ENCODE assay signal across 9 cellular contexts in the genomic region with DNA sequence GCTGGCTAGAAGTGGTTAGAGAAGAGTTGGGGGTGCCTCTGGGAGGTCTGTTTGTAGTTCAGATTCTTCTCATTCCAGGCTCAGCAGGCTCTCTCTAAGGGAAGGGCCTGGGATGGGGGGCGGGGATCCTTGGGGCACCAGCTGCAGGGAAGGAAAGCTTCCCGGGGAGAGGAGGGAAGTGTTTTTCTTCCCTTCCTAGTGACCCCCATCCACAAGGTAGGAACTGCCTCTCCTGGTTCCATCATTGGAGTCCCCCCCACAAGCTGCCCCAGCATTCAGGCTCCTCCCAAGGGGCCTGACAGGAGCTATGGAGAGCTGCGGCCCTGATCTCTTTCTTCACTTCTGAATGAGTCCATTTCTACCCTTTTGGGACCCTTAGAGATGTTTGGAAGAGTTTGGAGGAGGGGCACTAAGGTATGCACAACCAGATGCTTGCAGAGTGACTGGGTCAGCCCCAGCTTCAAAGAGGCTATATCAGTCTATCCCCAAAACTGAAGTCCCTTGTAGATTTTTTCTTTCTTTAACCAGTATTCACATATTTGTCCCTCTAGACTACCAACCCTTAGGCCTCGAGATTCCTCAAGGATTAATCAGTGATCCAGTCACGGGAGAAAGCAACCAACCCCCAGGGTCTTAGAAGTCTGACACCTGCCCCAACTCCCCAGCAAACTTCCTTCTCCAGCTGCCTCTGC. TPM values are rescaled to one million over a fixed set of nuclear protein-coding genes. Genes with fewer than 3 reads are reported as not detected.
DNase-seq lines count a peak whose midpoint lies in the region; ATAC-seq and TF ChIP-seq lines count a peak whose summit lies in the region.
"Had no signal": no experiment of that assay in that cellular context is flagged by ENCODE, and none has a peak within 500 bp of the region (broad histone marks: within the 10 kb centered on the region; RNA-seq: fewer than 3 reads in every experiment).

No MANE protein-coding gene starts in this region.

- H3K36me3 Mint-ChIP-seq in MCF 10A (ENCODE audit: insufficient read depth, unreplicated experiment) = no peaks in the 10 kb centered on the region
- no peaks in the 10 kb centered on the region for H3K36me3 Mint-ChIP-seq in activated naive CD4-positive, alpha-beta T cell treated with anti-CD3 and anti-CD28 coated beads for 36 hours (ENCODE audit: low read depth)

- H3K27ac Mint-ChIP-seq in MCF 10A (ENCODE audit: low read depth, unreplicated experiment) = peak overlapping the region; percentile 92
- no peak overlapping the region for H3K27ac Mint-ChIP-seq in activated naive CD4-positive, alpha-beta T cell treated with anti-CD3 and anti-CD28 coated beads for 36 hours
- H3K27ac Mint-ChIP-seq: activated CD4-positive, alpha-beta memory T cell treated with anti-CD3 and anti-CD28 coated beads, Interleukin-2, amount 10 ng/mL, durations not matched to agents 7 days and 5 days had no signal

- H3K4me3 Mint-ChIP-seq in MCF 10A (ENCODE audit: unreplicated experiment) = peak overlapping the region; percentile 14
- no peak overlapping the region for H3K4me3 Mint-ChIP-seq in activated naive CD4-positive, alpha-beta T cell treated with anti-CD3 and anti-CD28 coated beads for 36 hours
- H3K4me3 Mint-ChIP-seq: activated CD4-positive, alpha-beta memory T cell treated with anti-CD3 and anti-CD28 coated beads, Interleukin-2, amount 10 ng/mL, durations not matched to agents 7 days and 5 days had no signal

- CTCF ChIA-PET in MCF 10A (lab: Yijun Ruan, JAX) = interaction anchor here (0.6 to 6.1 kb wide), 3 partner anchors 10 to 384 kb away, joined by 3 to 52 read pairs (median 3); no protein-coding TSS in a partner anchor
- CTCF ChIA-PET in activated naive CD4-positive, alpha-beta T cell treated with anti-CD3 and anti-CD28 coated beads for 36 hours (lab: Charles Lee) = interaction anchor here (1.9 kb wide), 1 partner anchor 10 kb away, joined by 9 read pairs; no protein-coding TSS in a partner anchor

- H3K36me3 ChIP-seq in breast epithelium (no peaks in the 10 kb centered on the region), iPS-18a (ENCODE audit: control insufficient read depth, low read depth, low read length) (no peaks in the 10 kb centered on the region)

- DNase-seq in MCF 10A (ENCODE audit: unreplicated experiment) (peak; percentile 60), breast epithelium (ENCODE audit: low spot score in 2 of 2) (no peak), amniotic epithelial cell (ENCODE audit: low read depth) (peak; percentile 86), COR-L47 (lab: John Stamatoyannopoulos, UW) (no peak), left colon (no peak)
- DNase-seq in activated naive CD4-positive, alpha-beta T cell treated with anti-CD3 and anti-CD28 coated beads for 36 hours = no peak
- DNase-seq in activated naive CD4-positive, alpha-beta T cell treated with Interleukin-2 at 50 U/mL for 16 hours = no peak
- DNase-seq: activated CD4-positive, alpha-beta memory T cell treated with anti-CD3 and anti-CD28 coated beads, Interleukin-2, amount 10 ng/mL, durations not matched to agents 7 days and 5 days had no signal

- H3K9me3 ChIP-seq in breast epithelium (no peaks in the 10 kb centered on the region), iPS-18a (ENCODE audit: control insufficient read depth, low read depth, low read length) (no peaks in the 10 kb centered on the region)

- H3K27me3 ChIP-seq in breast epithelium (peaks cover 0 to 7% of the 10 kb centered on the region in 2 donors), iPS-18a (ENCODE audit: control insufficient read depth, insufficient read depth, low read length) (peaks cover 43% of the 10 kb centered on the region)

- H3K27ac ChIP-seq in breast epithelium = no peak overlapping the region
- peak overlapping the region; percentile 26 for H3K27ac ChIP-seq in iPS-18a (ENCODE audit: low read length)

- H3K4me1 ChIP-seq in breast epithelium (no peaks in the 10 kb centered on the region), iPS-18a (ENCODE audit: control insufficient read depth, low read depth, low read length) (peaks cover 65% of the 10 kb centered on the region)

- no peak for TF ChIP-seq CTCF in MCF 10A (IDR thresholded peaks at IDR 0.05; ENCODE audit: unreplicated experiment)
- no peak for TF ChIP-seq CTCF in breast epithelium (IDR thresholded peaks at IDR 0.05)

- no TSS peak for BruUV-seq in MCF 10A (replicated peaks; lab: Mats Ljungman, UMichigan)

- TF ChIP-seq POLR2A in breast epithelium (IDR thresholded peaks at IDR 0.05) = no peak

- POLR2A ChIA-PET in MCF 10A (lab: Yijun Ruan, JAX) = interaction anchor here (0.6 to 4.4 kb wide), 4 partner anchors 10 to 55 kb away, joined by 3 to 25 read pairs (median 3); partner anchors contain the start of gene FZD2

- H3K9me3 Mint-ChIP-seq in MCF 10A (ENCODE audit: unreplicated experiment) = no peaks in the 10 kb centered on the region
- H3K9me3 Mint-ChIP-seq in activated naive CD4-positive, alpha-beta T cell treated with anti-CD3 and anti-CD28 coated beads for 36 hours = no peaks in the 10 kb centered on the region
- H3K9me3 Mint-ChIP-seq: activated CD4-positive, alpha-beta memory T cell treated with anti-CD3 and anti-CD28 coated beads, Interleukin-2, amount 10 ng/mL, durations not matched to agents 7 days and 5 days had no signal

- intact Hi-C loops in MCF 10A (cut with micrococcal nuclease) = no loop called here
- intact Hi-C loops in breast epithelium (cut with DNase I; ENCODE audit: low total_unique reads) = no loop called here
- intact Hi-C loops in activated naive CD4-positive, alpha-beta T cell treated with anti-CD3 and anti-CD28 coated beads for 36 hours (cut with micrococcal nuclease) = no loop called here
- intact Hi-C loops in left colon (cut with DNase I, micrococcal nuclease) = no loop called here

- ATAC-seq in left colon = no peak

- H3K27me3 Mint-ChIP-seq in MCF 10A (ENCODE audit: insufficient read depth, unreplicated experiment) = no peaks in the 10 kb centered on the region
- H3K27me3 Mint-ChIP-seq in activated naive CD4-positive, alpha-beta T cell treated with anti-CD3 and anti-CD28 coated beads for 36 hours (ENCODE audit: low read depth) = peaks cover 16% of the 10 kb centered on the region

- no peak overlapping the region for H3K4me3 ChIP-seq in breast epithelium
- H3K4me3 ChIP-seq in iPS-18a (ENCODE audit: low read length) = peak overlapping the region; percentile 36

- H3K9ac ChIP-seq in iPS-18a (ENCODE audit: low read length) = no peak overlapping the region

- H3K4me1 Mint-ChIP-seq in MCF 10A (ENCODE audit: insufficient read depth, unreplicated experiment) = peaks cover 51% of the 10 kb centered on the region
- H3K4me1 Mint-ChIP-seq in activated naive CD4-positive, alpha-beta T cell treated with anti-CD3 and anti-CD28 coated beads for 36 hours (ENCODE audit: low read depth) = no peaks in the 10 kb centered on the region

RNA-seq across cellular contexts. Expression of gene FZD2, which starts 13.9 kb away (rescaled TPM):
- total RNA-seq in MCF 10A (2022) (6.8 and 10.1 TPM in 2 replicates), breast epithelium (1 to 10 TPM; 1.9 to 3.6 (median 3.0) TPM), left colon (1 to 10 TPM in 1 of 2 donors, under 1 TPM in 1; 0.31 to 1.6 TPM)
- total RNA-seq in activated naive CD4-positive, alpha-beta T cell treated with anti-CD3 and anti-CD28 coated beads for 36 hours = not detected

RNA-seq across cellular contexts. Expression of gene GPATCH8, which starts 40.2 kb away (rescaled TPM):
- total RNA-seq in MCF 10A (2022) (40.8 and 43.6 TPM in 2 replicates), breast epithelium (10 to 100 TPM; 36.8 to 62.5 (median 51.5) TPM), left colon (10 to 100 TPM; 29.1 to 33.7 TPM)
- 10 to 100 TPM; 31.5 to 31.7 TPM for total RNA-seq in activated naive CD4-positive, alpha-beta T cell treated with anti-CD3 and anti-CD28 coated beads for 36 hours

Comparison
In these comparisons a context has a peak if more than half of its experiments do, and no peak if none do; other contexts are left out.
1. DNase-seq: peak in MCF 10A (single experiment) and amniotic epithelial cell (single experiment); none in breast epithelium (0 of 2), activated naive CD4-positive, alpha-beta T cell treated with anti-CD3 and anti-CD28 coated beads for 36 hours (single experiment), COR-L47 (single experiment), left colon (0 of 2) and activated naive CD4-positive, alpha-beta T cell treated with Interleukin-2 at 50 U/mL for 16 hours (single experiment).